8 cellular contexts compared by ENCODE assay signal in genomic region chr12:32975122-32975521, GRCh38.
"Had no signal": no experiment of that assay in that cellular context is flagged by ENCODE, and none has a peak within 500 bp of the region (broad histone marks: within the 10 kb centered on the region; RNA-seq: fewer than 3 reads in every experiment).

No MANE protein-coding gene starts in this region.

- DNase-seq: GM23248, GOT3, H7, HFFc6, IMR-90 had no signal

- ATAC-seq: HCT116, K562 had no signal

- H3K27ac ChIP-seq: GM23248 had no signal

- H3K4me3 ChIP-seq: GM23248, HAP-1, K562 had no signal

- H3K4me3 Mint-ChIP-seq: HFFc6 had no signal

- H3K27ac Mint-ChIP-seq: HFFc6 had no signal
